1 cellular context compared by ENCODE assay signal in genomic region chr3:169659858-169660614, GRCh38.
TF ChIP-seq lines count a peak whose summit lies in the region.

No MANE protein-coding gene starts in this region.

TF ChIP-seq in K562, 482 proteins besides CTCF, POLR2A, EP300 and RAD21:
- TF ChIP-seq ZBTB49 (CRISPR knock-in tag; IDR thresholded peaks at IDR 0.05; ENCODE audit: borderline replicate concordance) (no peak), HSF4 (CRISPR knock-in tag; IDR thresholded peaks at IDR 0.05; ENCODE audit: borderline replicate concordance) (no peak), RBM22 (IDR thresholded peaks at IDR 0.05; ENCODE audit: low read depth, low read length, poor library complexity, severe bottlenecking) (no peak), CBX2 (IDR thresholded peaks at IDR 0.05; ENCODE audit: insufficient read depth, low read length, poor library complexity, severe bottlenecking) (peak; percentile 57), EZH2 (IDR thresholded peaks at IDR 0.05; ENCODE audit: borderline replicate concordance, low read depth, low read length) (peak; percentile 34; the same call in 1 of the 2 replicates), FOXP4 (CRISPR knock-in tag; IDR thresholded peaks at IDR 0.05; ENCODE audit: borderline replicate concordance) (no peak), ZNF583 (CRISPR knock-in tag; IDR thresholded peaks at IDR 0.05) (no peak), BMI1 (IDR thresholded peaks at IDR 0.05; ENCODE audit: low read length) (peak; percentile 33), GTF2E2 (tag; IDR thresholded peaks at IDR 0.05) (no peak), ASH1L (IDR thresholded peaks at IDR 0.05; ENCODE audit: borderline replicate concordance, low read depth, partially characterized antibody) (no peak), BCL6 (CRISPR knock-in tag; IDR thresholded peaks at IDR 0.05) (no peak), PHTF2 (CRISPR knock-in tag; IDR thresholded peaks at IDR 0.05) (no peak), CBX8 (IDR thresholded peaks at IDR 0.05; ENCODE audit: borderline replicate concordance, extremely low read depth, low read depth, low read length, poor library complexity, severe bottlenecking) (peak; percentile 96), USF1 (CRISPR knock-in tag; IDR thresholded peaks at IDR 0.05) (no peak), RBM34 (IDR thresholded peaks at IDR 0.05; ENCODE audit: borderline replicate concordance, insufficient read depth, low read length) (no peak), ZNF644 (tag; IDR thresholded peaks at IDR 0.05; ENCODE audit: low read depth) (no peak), ID3 (CRISPR knock-in tag; IDR thresholded peaks at IDR 0.05) (no peak), ID3 (tag; IDR thresholded peaks at IDR 0.05) (no peak), ZNF274 (IDR thresholded peaks at IDR 0.05; ENCODE audit: borderline replicate concordance, low read depth, low read length) (no peak), ZNF699 (CRISPR knock-in tag; IDR thresholded peaks at IDR 0.05; ENCODE audit: insufficient replicate concordance) (no peak), RBM17 (IDR thresholded peaks at IDR 0.05; ENCODE audit: borderline replicate concordance, low read depth, low read length) (no peak), ZBTB1 (CRISPR knock-in tag; IDR thresholded peaks at IDR 0.05; ENCODE audit: borderline replicate concordance, low read depth) (no peak), E2F4 (CRISPR knock-in tag; IDR thresholded peaks at IDR 0.05; ENCODE audit: low read depth) (no peak), RNF2 (IDR thresholded peaks at IDR 0.05) (peak; percentile 61; the same call in 1 of the 2 replicates), NFXL1 (CRISPR knock-in tag; IDR thresholded peaks at IDR 0.05) (no peak), CHCHD3 (CRISPR knock-in tag; IDR thresholded peaks at IDR 0.05) (no peak), LCOR (CRISPR knock-in tag; IDR thresholded peaks at IDR 0.05) (no peak), SMARCB1 (IDR thresholded peaks at IDR 0.05; ENCODE audit: insufficient read length, low read depth) (no peak), POLR2AphosphoS2 (IDR thresholded peaks at IDR 0.05; ENCODE audit: low read length) (no peak), ZHX1 (conservative IDR thresholded peaks at IDR 0.05; ENCODE audit: low read length) (no peak), JUN (IDR thresholded peaks at IDR 0.05; ENCODE audit: borderline replicate concordance, low read depth, low read length) (no peak), JUN (CRISPR knock-in tag; IDR thresholded peaks at IDR 0.05; ENCODE audit: borderline replicate concordance) (no peak), HLTF (IDR thresholded peaks at IDR 0.05) (no peak), MCM7 (IDR thresholded peaks at IDR 0.05) (no peak), RHOXF2B (CRISPR knock-in tag; conservative IDR thresholded peaks at IDR 0.05) (no peak), POLR2AphosphoS5 (IDR thresholded peaks at IDR 0.05; ENCODE audit: control insufficient read depth, insufficient read depth, low read depth, low read length) (no peak), ZFP36 (IDR thresholded peaks at IDR 0.05; ENCODE audit: low read depth, low read length, partially characterized antibody) (peak; percentile 31), FOSL1 (tag; conservative IDR thresholded peaks at IDR 0.05) (no peak), ZNF639 (CRISPR knock-in tag; conservative IDR thresholded peaks at IDR 0.05 in 1 of 2, IDR thresholded peaks at IDR 0.05 in 1 of 2) (no peak), FOXJ2 (tag; IDR thresholded peaks at IDR 0.05) (no peak), XRCC3 (IDR thresholded peaks at IDR 0.05) (no peak), SETDB1 (IDR thresholded peaks at IDR 0.05; ENCODE audit: low read length) (no peak), CCNT2 (IDR thresholded peaks at IDR 0.05; ENCODE audit: borderline replicate concordance, extremely low read depth, insufficient read length, low read depth, low read length) (no peak), CREB5 (CRISPR knock-in tag; IDR thresholded peaks at IDR 0.05) (no peak), ARNT (IDR thresholded peaks at IDR 0.05) (no peak), ZNF311 (CRISPR knock-in tag; IDR thresholded peaks at IDR 0.05) (no peak)
